Comparison of ENCODE assay signal across 8 cellular contexts in the genomic region with DNA sequence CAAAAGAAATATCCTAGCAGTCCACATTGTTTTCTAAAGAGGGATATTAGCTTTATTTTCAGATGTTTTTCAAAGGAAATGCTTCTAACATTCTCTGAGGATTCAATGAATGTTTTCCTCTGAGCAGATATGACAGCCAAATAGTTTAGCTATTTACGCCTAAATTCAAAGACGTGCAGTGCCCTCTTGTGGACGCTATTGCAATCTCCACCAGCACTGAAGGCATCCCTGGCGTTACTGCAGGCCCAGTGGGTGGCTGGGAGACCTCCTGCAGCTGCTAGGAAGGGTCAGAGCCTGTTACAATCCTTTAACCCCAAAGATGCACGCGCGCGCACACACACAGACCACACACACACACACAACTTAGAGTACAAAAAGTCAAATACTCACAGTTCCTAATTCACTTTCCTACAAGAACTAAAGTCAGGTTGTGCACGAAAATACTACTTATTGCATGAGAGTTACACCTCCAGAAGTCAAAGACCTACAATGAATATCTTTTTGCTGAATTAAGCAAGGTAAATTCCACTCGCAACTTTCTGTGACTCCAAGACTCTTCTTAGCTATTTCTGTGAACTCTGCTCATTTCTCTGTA.
DNase-seq lines count a peak whose midpoint lies in the region; ATAC-seq, FAIRE-seq and TF ChIP-seq lines count a peak whose summit lies in the region.

No MANE protein-coding gene starts in this region.

- peak; percentile 80 for FAIRE-seq in GM12891 (lab: Jason Lieb, UNC)
- FAIRE-seq in K562 (lab: Jason Lieb, UNC), result peak; percentile 87

- no peak for TF ChIP-seq EP300 in K562 (IDR thresholded peaks at IDR 0.05; ENCODE audit: low read length)

- H3K4me1 ChIP-seq in ACC112 (ENCODE audit: control insufficient read depth, insufficient read depth, low read length, unreplicated experiment) (no peaks in the 10 kb centered on the region), MM.1S (ENCODE audit: low read length) (no peaks in the 10 kb centered on the region), K562 (replicated peaks in 1 of 2; ENCODE audit: control insufficient read depth in 2 of 2, insufficient read depth in 2 of 2, low read length in 2 of 2) (no peaks in the 10 kb centered on the region), iPS DF 6.9 (ENCODE audit: control insufficient read depth, insufficient read depth, low read length) (no peaks in the 10 kb centered on the region)

- peak overlapping the region; percentile 35 for H2AFZ ChIP-seq in ACC112 (ENCODE audit: low read length, unreplicated experiment)
- H2AFZ ChIP-seq in MM.1S (ENCODE audit: low read length), result no peak overlapping the region
- no peak overlapping the region for H2AFZ ChIP-seq in K562 (ENCODE audit: low read depth, low read length)

- TF ChIP-seq CTCF in MM.1S (IDR thresholded peaks at IDR 0.05; ENCODE audit: low read length) (peak; percentile 60), K562 (IDR thresholded peaks at IDR 0.05 in 2 of 3, conservative IDR thresholded peaks at IDR 0.05 in 1 of 3; ENCODE audit: insufficient read depth in 2 of 3, low read depth in 1 of 3, low read length in 3 of 3) (peak; percentile 58 to 72 (median 64))

- no peaks in the 10 kb centered on the region for H3F3A ChIP-seq in MM.1S (ENCODE audit: insufficient read depth, low read length)

- no TSS peak for BruUV-seq in K562 (replicated peaks; lab: Mats Ljungman, UMichigan)

- H3K27me3 ChIP-seq in ACC112 (ENCODE audit: insufficient read depth, low read length) (no peaks in the 10 kb centered on the region), MM.1S (replicated peaks; ENCODE audit: insufficient read depth, low read length) (no peaks in the 10 kb centered on the region), K562 (ENCODE audit: control insufficient read depth in 2 of 2, insufficient read depth in 2 of 2, low read length in 2 of 2) (no peaks in the 10 kb centered on the region), iPS DF 6.9 (ENCODE audit: control insufficient read depth, insufficient read depth, low read length) (no peaks in the 10 kb centered on the region)

- ATAC-seq in K562, result peak; percentile 92

- no peak for TF ChIP-seq POLR2A in GM12891 (IDR thresholded peaks at IDR 0.05; ENCODE audit: low read depth, low read length)
- TF ChIP-seq POLR2A in K562 (conservative IDR thresholded peaks at IDR 0.05), result no peak

- H3K9ac ChIP-seq in MM.1S (ENCODE audit: low read length) (no peak overlapping the region), K562 (ENCODE audit: insufficient read depth in 1 of 2, low read depth in 2 of 2, low read length in 2 of 2) (no peak overlapping the region)

- DNase-seq in GM12891 (ENCODE audit: insufficient read length, low spot score), result peak; percentile 38
- DNase-seq in MM.1S, result peak; percentile 73
- DNase-seq in SK-MEL-5 (ENCODE audit: low read depth, low spot score), result peak; percentile 82
- DNase-seq in K562 (ENCODE audit: extremely low read depth in 1 of 4, low spot score in 3 of 4), result peak; percentile 43 to 69 (median 45)
- peak; percentile 48 for DNase-seq in iPS DF 6.9 (ENCODE audit: low read depth, low spot score)
- peak; percentile 3 to 43 for DNase-seq in stimulated activated CD4-positive, alpha-beta T cell treated with anti-CD3 and anti-CD28 coated beads, Interleukin-12 subunit alpha, Interleukin-12 subunit beta, amount 100 ng/mL, for 24 hours (ENCODE audit: low read depth in 2 of 2)
- no peak for DNase-seq in NCI-H2227 treated with DMSO at 0.1 percent for 48 hours (lab: John Stamatoyannopoulos, UW)

- H3K27ac ChIP-seq in ACC112 (ENCODE audit: low read depth, low read length), result no peak overlapping the region
- no peak overlapping the region for H3K27ac ChIP-seq in MM.1S (ENCODE audit: low read length)
- H3K27ac ChIP-seq in K562 (ENCODE audit: extremely low read depth, low read depth, low read length), result no peak overlapping the region
- no peak overlapping the region for H3K27ac ChIP-seq in iPS DF 6.9 (ENCODE audit: low read length)

- no peaks in the 10 kb centered on the region for H3K9me1 ChIP-seq in K562 (ENCODE audit: control insufficient read depth, insufficient read depth, low read length)

- in situ Hi-C loops in SK-MEL-5 (cut with HindIII; ENCODE audit: low pct_unique_long_range_greater_than_20kb, low sequenced_read_pairs), result no loop called here
- in situ Hi-C loops in K562 (cut with MboI), result no loop called here

- 1% methylated on average over 10 of the region's 10 CpGs for WGBS in K562 (ENCODE audit: insufficient coverage, low coverage, missing lambda C conversion rate)
- no CpG with 5 or more reads among the region's 10 CpGs for WGBS in iPS DF 6.9 (ENCODE audit: insufficient coverage, insufficient read length)

- H3K79me2 ChIP-seq in ACC112 (ENCODE audit: control insufficient read depth, insufficient read depth, low read length, unreplicated experiment), result no peaks in the 10 kb centered on the region
- H3K79me2 ChIP-seq in MM.1S (ENCODE audit: low read length), result no peaks in the 10 kb centered on the region
- H3K79me2 ChIP-seq in K562 (ENCODE audit: control insufficient read depth, insufficient read depth, low read length), result no peaks in the 10 kb centered on the region

- CTCF ChIA-PET in K562 (lab: Yijun Ruan, JAX; ENCODE audit: low intra/inter-chr PET ratio), result no interaction called here

- H3K36me3 ChIP-seq in ACC112 (ENCODE audit: insufficient read depth, low read length) (no peaks in the 10 kb centered on the region), MM.1S (replicated peaks; ENCODE audit: insufficient read depth, low read length) (no peaks in the 10 kb centered on the region), K562 (ENCODE audit: control insufficient read depth, insufficient read depth, low read length) (no peaks in the 10 kb centered on the region), iPS DF 6.9 (ENCODE audit: control insufficient read depth, insufficient read depth, low read length) (no peaks in the 10 kb centered on the region)

- no peak overlapping the region for H3K4me2 ChIP-seq in MM.1S (ENCODE audit: low read depth, low read length)
- H3K4me2 ChIP-seq in K562 (ENCODE audit: insufficient read depth, low read length), result no peak overlapping the region

- POLR2A ChIA-PET in K562 (lab: Yijun Ruan, JAX), result interaction anchor here (1.2 kb wide), 1 partner anchor 13 kb away, joined by 3 read pairs; no protein-coding TSS in a partner anchor

- no peaks in the 10 kb centered on the region for H3K9me2 ChIP-seq in MM.1S (replicated peaks; ENCODE audit: insufficient read depth, low read length)

- H3K9me3 ChIP-seq in MM.1S (replicated peaks; ENCODE audit: insufficient read depth, low read length) (no peaks in the 10 kb centered on the region), K562 (replicated peaks; ENCODE audit: control insufficient read depth, insufficient read depth, low read depth, low read length) (no peaks in the 10 kb centered on the region), iPS DF 6.9 (ENCODE audit: control insufficient read depth, insufficient read depth, low read length) (peaks cover 1% of the 10 kb centered on the region; the same call in 1 of the 2 replicates)

- H3K4me3 ChIP-seq in ACC112 (ENCODE audit: low read depth, low read length) (no peak overlapping the region), MM.1S (ENCODE audit: low read length) (no peak overlapping the region), K562 (no peak overlapping the region), iPS DF 6.9 (ENCODE audit: low read length) (no peak overlapping the region)

- intact Hi-C loops in K562 (cut with micrococcal nuclease), result loop anchor here (5.0 kb wide), 1 partner anchor 295 kb away; no protein-coding TSS in a partner anchor

- H4K20me1 ChIP-seq in MM.1S (ENCODE audit: insufficient read depth, low read length) (no peaks in the 10 kb centered on the region), K562 (replicated peaks; ENCODE audit: control insufficient read depth, insufficient read depth, low read length) (no peaks in the 10 kb centered on the region)

- TF ChIP-seq RAD21 in K562 (CRISPR knock-in tag; conservative IDR thresholded peaks at IDR 0.05 in 1 of 2, IDR thresholded peaks at IDR 0.05 in 1 of 2), result peak; percentile 49 to 61

TF ChIP-seq in GM12891, 5 proteins besides CTCF, POLR2A, EP300 and RAD21:
- TF ChIP-seq PAX5 (IDR thresholded peaks at IDR 0.05; ENCODE audit: insufficient read depth, low read length, severe bottlenecking) (no peak), SPI1 (IDR thresholded peaks at IDR 0.05; ENCODE audit: low read depth, low read length) (no peak), TAF1 (IDR thresholded peaks at IDR 0.05; ENCODE audit: low read depth, low read length) (no peak), POLR2AphosphoS5 (IDR thresholded peaks at IDR 0.05; ENCODE audit: low read depth, low read length) (no peak), POU2F2 (IDR thresholded peaks at IDR 0.05; ENCODE audit: low read depth, low read length) (no peak)
TF ChIP-seq in GM12891: peak in this region for 0.
